In genomic region chr19:11142528-11143171, GRCh38 we compare ENCODE assay signal across 8 cellular contexts. TPM values are rescaled to one million over a fixed set of nuclear protein-coding genes. Genes with fewer than 3 reads are reported as not detected.
DNase-seq lines count a peak whose midpoint lies in the region; ATAC-seq and TF ChIP-seq lines count a peak whose summit lies in the region.

No MANE protein-coding gene starts in this region.

- H3K27ac ChIP-seq in heart left ventricle (peak overlapping the region; percentile 95 to 100 (median 98)), prostate gland (peak overlapping the region; percentile 85 to 93)

- H3K36me3 Mint-ChIP-seq in WTC11: peaks cover 26% of the 10 kb centered on the region

- H3K36me3 ChIP-seq in heart left ventricle: no peaks in the 10 kb centered on the region
- H3K36me3 ChIP-seq in prostate gland: no peaks in the 10 kb centered on the region

- H3K4me1 Mint-ChIP-seq in WTC11: peaks cover 24% of the 10 kb centered on the region

- H3K27ac Mint-ChIP-seq in WTC11: no peak overlapping the region

- ATAC-seq in WTC11 (peak; percentile 11), heart left ventricle (peak; percentile 79 to 84 (median 82)), GM21723 (IDR thresholded peaks at IDR 0.05; ENCODE audit: unreplicated experiment) (no peak), HG03175 (IDR thresholded peaks at IDR 0.05; ENCODE audit: unreplicated experiment) (no peak), GM19452 (IDR thresholded peaks at IDR 0.05; ENCODE audit: unreplicated experiment) (no peak)

- H3K27me3 ChIP-seq in heart left ventricle (no peaks in the 10 kb centered on the region), prostate gland (replicated peaks; ENCODE audit: insufficient read depth) (no peaks in the 10 kb centered on the region)

- peak; percentile 91 for DNase-seq in HPDE6-E6E7 (ENCODE audit: extremely low spot score)
- peak; percentile 40 for DNase-seq in WTC11 (ENCODE audit: low spot score)
- DNase-seq in heart left ventricle: peak; percentile 93 to 97 (median 95)
- peak; percentile 62 for DNase-seq in prostate gland (ENCODE audit: low spot score)
- DNase-seq in NCI-H1436 treated with DMSO at 0.1 percent for 48 hours (lab: John Stamatoyannopoulos, UW): no peak

- intact Hi-C loops in heart left ventricle (cut with DNase I) (loop anchor here in 5 of 10 donors (1.0 to 2.0 kb wide), 4 partner anchors 22 to 61 kb away; partner anchors contain the start of gene KANK2 (in 2 of the 5)), prostate gland (cut with DNase I) (loop anchor here (2.0 kb wide), 1 partner anchor 22 kb away; no protein-coding TSS in a partner anchor)

- H3K9me3 Mint-ChIP-seq in WTC11: 0 out of 2 replicates have a peak, but pooled peaks cover 3% of the 10 kb centered on the region

- TF ChIP-seq CTCF in WTC11 (IDR thresholded peaks at IDR 0.05) (no peak), heart left ventricle (IDR thresholded peaks at IDR 0.05) (no peak), prostate gland (IDR thresholded peaks at IDR 0.05) (no peak)

- CTCF ChIA-PET in WTC11 (lab: Charles Lee): interaction anchor here (0.5 to 3.1 kb wide), 16 partner anchors 12 to 340 kb away, joined by 3 to 11 read pairs (median 4); no protein-coding TSS in a partner anchor

- no peak overlapping the region for H3K4me3 Mint-ChIP-seq in WTC11

- no peaks in the 10 kb centered on the region; the same call in 1 of the 2 replicates for H3K27me3 Mint-ChIP-seq in WTC11 (ENCODE audit: low read depth)

- H3K4me1 ChIP-seq in heart left ventricle (peaks cover 25 to 63% (median 49%) of the 10 kb centered on the region in 12 donors), prostate gland (replicated peaks) (peaks cover 13% of the 10 kb centered on the region)

- H3K4me3 ChIP-seq in heart left ventricle: peak overlapping the region in 11 of 12 donors; percentile 4 to 40 (median 30)
- no peak overlapping the region for H3K4me3 ChIP-seq in prostate gland

- H3K9me3 ChIP-seq in heart left ventricle (peaks cover 0 to 5% (median 0%) of the 10 kb centered on the region in 12 donors), prostate gland (no peaks in the 10 kb centered on the region)

- TF ChIP-seq POLR2A in heart left ventricle (IDR thresholded peaks at IDR 0.05): no peak
- TF ChIP-seq POLR2A in prostate gland (IDR thresholded peaks at IDR 0.05): no peak

- 0 to 4% (median 1%) methylated on average over 11 to 22 of the region's 22 CpGs for WGBS in heart left ventricle, 4 donors
- WGBS in prostate gland: 8% methylated on average over 15 of the region's 22 CpGs

- POLR2A ChIA-PET in WTC11 (lab: Charles Lee): interaction anchor here (0.6 to 1.3 kb wide), 3 partner anchors 13 to 55 kb away, joined by 3 to 4 read pairs (median 3); partner anchors contain the start of genes KANK2 and SPC24

TF ChIP-seq in WTC11, 78 proteins besides CTCF, POLR2A, EP300 and RAD21:
- peak; percentile 53 for TF ChIP-seq GABPB1 (CRISPR knock-in tag; IDR thresholded peaks at IDR 0.05)
- peak; percentile 25; the same call in 1 of the 2 replicates for TF ChIP-seq SP1 (CRISPR knock-in tag; conservative IDR thresholded peaks at IDR 0.05)
- TF ChIP-seq ATF2 (CRISPR knock-in tag; IDR thresholded peaks at IDR 0.05; ENCODE audit: borderline replicate concordance, low read depth): no peak
- TF ChIP-seq FOXP4 (CRISPR knock-in tag; IDR thresholded peaks at IDR 0.05): 0 out of 2 replicates have a peak, but pooled peaks have one; percentile 38

RNA-seq across cellular contexts. Expression of gene SPC24, which starts 12.9 kb away (rescaled TPM):
- 52.0 to 62.2 TPM (median 58.3 TPM) in 3 replicates for total RNA-seq in WTC11 (2021)
- total RNA-seq in heart left ventricle: 10 to 100 TPM in 1 of 9 donors, 1 to 10 TPM in 8; 1.7 to 10.7 (median 5.2) TPM
- polyA plus RNA-seq in heart left ventricle: 1 to 10 TPM; 1.4 to 3.0 TPM
- total RNA-seq in prostate gland: 1 to 10 TPM in 1 of 2 donors, under 1 TPM in 1; 0.73 to 5.0 TPM

RNA-seq across cellular contexts. Expression of gene LDLR, which starts 53.4 kb away (rescaled TPM):
- total RNA-seq in WTC11 (2021) (93.5 to 98.9 TPM (median 97.8 TPM) in 3 replicates), heart left ventricle (10 to 100 TPM in 8 of 9 donors, 1 to 10 TPM in 1; 4.3 to 30.9 (median 19.0) TPM), prostate gland (10 to 100 TPM; 17.4 to 41.5 TPM)
- 10 to 100 TPM in 1 of 2 donors, 1 to 10 TPM in 1; 4.5 to 45.9 TPM for polyA plus RNA-seq in heart left ventricle

RNA-seq across cellular contexts. Expression of gene KANK2, which starts 54.7 kb away (rescaled TPM):
- total RNA-seq in WTC11 (2021) (31.8 to 35.1 TPM (median 33.2 TPM) in 3 replicates), heart left ventricle (1,000 to 10,000 TPM in 1 of 9 donors, 100 to 1,000 TPM in 8; 232 to 1,831 (median 296) TPM), prostate gland (100 to 1,000 TPM; 150 to 370 TPM)
- polyA plus RNA-seq in heart left ventricle: 100 to 1,000 TPM; 275 to 281 TPM

Comparison
In these comparisons a context has a peak if more than half of its experiments do, and no peak if none do; other contexts are left out.
1. ATAC-seq: peak in WTC11 (single experiment) and heart left ventricle (4 of 4); none in GM21723 (single experiment), HG03175 (single experiment) and GM19452 (single experiment).
2. H3K4me3 ChIP-seq: peak in heart left ventricle (11 of 12); none in prostate gland (0 of 2).